In genomic region chr14:73230051-73230450, GRCh38 we compare ENCODE assay signal across 33 cellular contexts.
"Had no signal": no experiment of that assay in that cellular context is flagged by ENCODE, and none has a peak within 500 bp of the region (broad histone marks: within the 10 kb centered on the region; RNA-seq: fewer than 3 reads in every experiment).

No MANE protein-coding gene starts in this region.

- DNase-seq: activated B cell treated with CpG ODN at 0.5 μM for 24 hours; activated CD4-positive, alpha-beta memory T cell treated with anti-CD3 and anti-CD28 coated beads, Interleukin-2, amount 10 ng/mL, durations not matched to agents 7 days and 5 days; activated CD4-positive, alpha-beta T cell treated with anti-CD3 and anti-CD28 coated beads for 48 hours; activated CD4-positive, alpha-beta T cell treated with anti-CD3 and anti-CD28 coated beads, Interleukin-2, amount 10 ng/mL, durations not matched to agents 7 days and 5 days; activated CD4-positive, alpha-beta T cell treated with anti-CD3 and anti-CD28 coated beads, Interleukin-2, amount 50 U/mL, for 48 hours; activated CD4-positive, CD25-positive, alpha-beta regulatory T cell treated with anti-CD3 and anti-CD28 coated beads, Interleukin-2, amount 50 U/mL, for 72 hours; activated CD8-positive, alpha-beta memory T cell treated with anti-CD3 and anti-CD28 coated beads for 24 hours; activated CD8-positive, alpha-beta memory T cell treated with anti-CD3 and anti-CD28 coated beads, Interleukin-2, amount 10 ng/mL, durations not matched to agents 7 days and 5 days; activated CD8-positive, alpha-beta memory T cell treated with anti-CD3 and anti-CD28 coated beads, Interleukin-2, amount 50 U/mL, for 48 hours; activated CD8-positive, alpha-beta T cell treated with anti-CD3 and anti-CD28 coated beads, Interleukin-2, amount 10 ng/mL, durations not matched to agents 7 days and 5 days; activated effector memory CD4-positive, alpha-beta T cell treated with anti-CD3 and anti-CD28 coated beads, Interleukin-2, amount 50 U/mL, for 16 hours; activated gamma-delta T cell treated with Interleukin-2 at 50 U/mL for 16 hours; activated naive CD4-positive, alpha-beta T cell; activated naive CD4-positive, alpha-beta T cell treated with anti-CD3 and anti-CD28 coated beads for 36 hours; activated naive CD4-positive, alpha-beta T cell treated with anti-CD3 and anti-CD28 coated beads, Interleukin-2, amount 50 U/mL, for 16 hours; activated naive CD8-positive, alpha-beta T cell treated with anti-CD3 and anti-CD28 coated beads for 36 hours; activated T-cell treated with anti-CD3 and anti-CD28 coated beads, Interleukin-2, amount 50 U/mL, for 24 hours; activated T-cell treated with anti-CD3 and anti-CD28 coated beads, Interleukin-2, amount 50 U/mL, for 72 hours; amniotic stem cell; body of pancreas; brain microvascular endothelial cell; central memory CD4-positive, alpha-beta T cell; T-helper 1 cell; T-helper 2 cell; T-helper 9 cell had no signal

- H3K4me3 Mint-ChIP-seq: activated B cell treated with CpG ODN at 0.5 μM for 24 hours; activated CD4-positive, alpha-beta memory T cell treated with anti-CD3 and anti-CD28 coated beads, Interleukin-2, amount 10 ng/mL, durations not matched to agents 7 days and 5 days; activated CD4-positive, alpha-beta T cell treated with anti-CD3 and anti-CD28 coated beads, Interleukin-2, amount 10 ng/mL, durations not matched to agents 7 days and 5 days; activated CD8-positive, alpha-beta memory T cell treated with anti-CD3 and anti-CD28 coated beads, Interleukin-2, amount 10 ng/mL, durations not matched to agents 7 days and 5 days; activated CD8-positive, alpha-beta T cell treated with anti-CD3 and anti-CD28 coated beads, Interleukin-2, amount 10 ng/mL, durations not matched to agents 7 days and 5 days; activated naive CD4-positive, alpha-beta T cell treated with anti-CD3 and anti-CD28 coated beads for 36 hours; activated naive CD8-positive, alpha-beta T cell treated with anti-CD3 and anti-CD28 coated beads for 36 hours; activated T-cell treated with anti-CD3 and anti-CD28 coated beads, Interleukin-2, amount 50 U/mL, for 24 hours; activated T-cell treated with anti-CD3 and anti-CD28 coated beads, Interleukin-2, amount 50 U/mL, for 72 hours; activated T-helper 1 cell treated with anti-CD3 and anti-CD28 coated beads, Interleukin-12 subunit alpha, Interleukin-12 subunit beta, Interleukin-2, Interleukin-4 antibody, amounts not matched to agents 30 ng/mL and 10 ng/mL and 1 ng/mL, durations not matched to agents 14 hours and 24 hours and 36 hours; activated T-helper 17 cell treated with anti-CD3 and anti-CD28 coated beads, Interleukin-2, amount 50 U/mL, for 72 hours; T-helper 1 cell treated with Interleukin-12 subunit alpha and Interleukin-12 subunit beta and Interleukin-4 antibody, amounts not matched to agents 30 μg/mL and 1 μg/mL, for 36 hours; T-helper 2 cell treated with Interferon-gamma antibody and Interleukin-4, amounts not matched to agents 5 μg/mL and 100 μg/mL, for 36 hours had no signal

- H3K27ac ChIP-seq: adrenal gland, body of pancreas, brain microvascular endothelial cell, breast epithelium, VCaP had no signal

- H3K27me3 ChIP-seq: adrenal gland, body of pancreas had no signal

- H3K9me3 ChIP-seq: adrenal gland, body of pancreas, breast epithelium had no signal

- ATAC-seq: activated CD8-positive, alpha-beta memory T cell treated with anti-CD3 and anti-CD28 coated beads, Interleukin-2, amount 10 ng/mL, durations not matched to agents 7 days and 5 days; activated CD8-positive, alpha-beta T cell treated with anti-CD3 and anti-CD28 coated beads, Interleukin-2, amount 10 ng/mL, durations not matched to agents 7 days and 5 days; activated naive CD4-positive, alpha-beta T cell treated with anti-CD3 and anti-CD28 coated beads, Interleukin-2, amount 50 U/mL, for 72 hours; activated T-cell treated with anti-CD3 and anti-CD28 coated beads, Interleukin-2, amount 50 U/mL, for 72 hours; activated T-helper 17 cell treated with anti-CD3 and anti-CD28 coated beads, Interleukin-2, amount 50 U/mL, for 72 hours; body of pancreas had no signal

- H3K4me3 ChIP-seq: adrenal gland, body of pancreas, breast epithelium had no signal

- H3K36me3 Mint-ChIP-seq: activated naive CD4-positive, alpha-beta T cell treated with anti-CD3 and anti-CD28 coated beads, Interleukin-2, amount 50 U/mL, for 72 hours had no signal

- H3K9me3 Mint-ChIP-seq: activated B cell treated with CpG ODN at 0.5 μM for 24 hours; activated CD4-positive, alpha-beta memory T cell treated with anti-CD3 and anti-CD28 coated beads, Interleukin-2, amount 10 ng/mL, durations not matched to agents 7 days and 5 days; activated CD4-positive, alpha-beta T cell treated with anti-CD3 and anti-CD28 coated beads, Interleukin-2, amount 10 ng/mL, durations not matched to agents 7 days and 5 days; activated naive CD4-positive, alpha-beta T cell treated with anti-CD3 and anti-CD28 coated beads for 36 hours; activated naive CD4-positive, alpha-beta T cell treated with anti-CD3 and anti-CD28 coated beads, Interleukin-2, amount 50 U/mL, for 72 hours; activated naive CD8-positive, alpha-beta T cell treated with anti-CD3 and anti-CD28 coated beads for 36 hours; activated T-cell treated with anti-CD3 and anti-CD28 coated beads, Interleukin-2, amount 50 U/mL, for 24 hours; activated T-cell treated with anti-CD3 and anti-CD28 coated beads, Interleukin-2, amount 50 U/mL, for 72 hours; activated T-helper 1 cell treated with anti-CD3 and anti-CD28 coated beads, Interleukin-12 subunit alpha, Interleukin-12 subunit beta, Interleukin-2, Interleukin-4 antibody, amounts not matched to agents 30 ng/mL and 10 ng/mL and 1 ng/mL, durations not matched to agents 14 hours and 24 hours and 36 hours; activated T-helper 17 cell treated with anti-CD3 and anti-CD28 coated beads, Interleukin-2, amount 50 U/mL, for 72 hours; T-helper 1 cell treated with Interleukin-12 subunit alpha and Interleukin-12 subunit beta and Interleukin-4 antibody, amounts not matched to agents 30 μg/mL and 1 μg/mL, for 36 hours; T-helper 2 cell treated with Interferon-gamma antibody and Interleukin-4, amounts not matched to agents 5 μg/mL and 100 μg/mL, for 36 hours had no signal

- H3K4me1 Mint-ChIP-seq: activated CD4-positive, alpha-beta memory T cell treated with anti-CD3 and anti-CD28 coated beads, Interleukin-2, amount 10 ng/mL, durations not matched to agents 7 days and 5 days; activated CD4-positive, alpha-beta T cell treated with anti-CD3 and anti-CD28 coated beads, Interleukin-2, amount 10 ng/mL, durations not matched to agents 7 days and 5 days; activated CD8-positive, alpha-beta memory T cell treated with anti-CD3 and anti-CD28 coated beads, Interleukin-2, amount 10 ng/mL, durations not matched to agents 7 days and 5 days; activated naive CD8-positive, alpha-beta T cell treated with anti-CD3 and anti-CD28 coated beads for 36 hours; activated T-helper 17 cell treated with anti-CD3 and anti-CD28 coated beads, Interleukin-2, amount 50 U/mL, for 72 hours had no signal

- H3K36me3 ChIP-seq: adrenal gland, brain microvascular endothelial cell, breast epithelium had no signal

- H3K27ac Mint-ChIP-seq: activated B cell treated with CpG ODN at 0.5 μM for 24 hours; activated CD4-positive, alpha-beta memory T cell treated with anti-CD3 and anti-CD28 coated beads, Interleukin-2, amount 10 ng/mL, durations not matched to agents 7 days and 5 days; activated CD4-positive, alpha-beta T cell treated with anti-CD3 and anti-CD28 coated beads, Interleukin-2, amount 10 ng/mL, durations not matched to agents 7 days and 5 days; activated CD8-positive, alpha-beta memory T cell treated with anti-CD3 and anti-CD28 coated beads, Interleukin-2, amount 10 ng/mL, durations not matched to agents 7 days and 5 days; activated CD8-positive, alpha-beta T cell treated with anti-CD3 and anti-CD28 coated beads, Interleukin-2, amount 10 ng/mL, durations not matched to agents 7 days and 5 days; activated naive CD4-positive, alpha-beta T cell treated with anti-CD3 and anti-CD28 coated beads for 36 hours; activated naive CD8-positive, alpha-beta T cell treated with anti-CD3 and anti-CD28 coated beads for 36 hours; activated T-cell treated with anti-CD3 and anti-CD28 coated beads, Interleukin-2, amount 50 U/mL, for 24 hours; activated T-cell treated with anti-CD3 and anti-CD28 coated beads, Interleukin-2, amount 50 U/mL, for 72 hours; activated T-helper 1 cell treated with anti-CD3 and anti-CD28 coated beads, Interleukin-12 subunit alpha, Interleukin-12 subunit beta, Interleukin-2, Interleukin-4 antibody, amounts not matched to agents 30 ng/mL and 10 ng/mL and 1 ng/mL, durations not matched to agents 14 hours and 24 hours and 36 hours; activated T-helper 17 cell treated with anti-CD3 and anti-CD28 coated beads, Interleukin-2, amount 50 U/mL, for 72 hours; T-helper 1 cell treated with Interleukin-12 subunit alpha and Interleukin-12 subunit beta and Interleukin-4 antibody, amounts not matched to agents 30 μg/mL and 1 μg/mL, for 36 hours; T-helper 2 cell treated with Interferon-gamma antibody and Interleukin-4, amounts not matched to agents 5 μg/mL and 100 μg/mL, for 36 hours had no signal
